In genomic region chr7:2970307-2970664, GRCh38 we compare ENCODE assay signal across 38 cellular contexts.
"Had no signal": no experiment of that assay in that cellular context is flagged by ENCODE, and none has a peak within 500 bp of the region (broad histone marks: within the 10 kb centered on the region; RNA-seq: fewer than 3 reads in every experiment).

No MANE protein-coding gene starts in this region.

- H3K9me3 Mint-ChIP-seq: activated T-helper 17 cell treated with anti-CD3 and anti-CD28 coated beads, Interleukin-2, amount 50 U/mL, for 72 hours had no signal

- H3K36me3 ChIP-seq: adrenal gland, brain microvascular endothelial cell, breast epithelium, WERI-Rb-1 had no signal

- H3K27ac ChIP-seq: adrenal gland, body of pancreas, brain microvascular endothelial cell, breast epithelium, WERI-Rb-1 had no signal

- DNase-seq: activated CD4-positive, alpha-beta memory T cell treated with anti-CD3 and anti-CD28 coated beads, Interleukin-2, amount 10 ng/mL, durations not matched to agents 7 days and 5 days; activated CD4-positive, alpha-beta T cell treated with anti-CD3 and anti-CD28 coated beads for 1 hour; activated CD4-positive, alpha-beta T cell treated with anti-CD3 and anti-CD28 coated beads for 36 hours; activated CD4-positive, alpha-beta T cell treated with anti-CD3 and anti-CD28 coated beads for 48 hours; activated CD4-positive, alpha-beta T cell treated with anti-CD3 and anti-CD28 coated beads, Interleukin-2, amount 10 ng/mL, durations not matched to agents 7 days and 5 days; activated CD4-positive, alpha-beta T cell treated with anti-CD3 and anti-CD28 coated beads, Interleukin-2, amount 50 U/mL, for 48 hours; activated CD4-positive, CD25-positive, alpha-beta regulatory T cell; activated CD8-positive, alpha-beta memory T cell treated with anti-CD3 and anti-CD28 coated beads, Interleukin-2, amount 10 ng/mL, durations not matched to agents 7 days and 5 days; activated CD8-positive, alpha-beta memory T cell treated with anti-CD3 and anti-CD28 coated beads, Interleukin-2, amount 50 U/mL, for 48 hours; activated effector memory CD4-positive, alpha-beta T cell treated with anti-CD3 and anti-CD28 coated beads, Interleukin-2, amount 50 U/mL, for 16 hours; activated gamma-delta T cell treated with Interleukin-2 at 50 U/mL for 16 hours; activated naive CD4-positive, alpha-beta T cell; activated naive CD4-positive, alpha-beta T cell treated with anti-CD3 and anti-CD28 coated beads, Interleukin-2, amount 50 U/mL, for 16 hours; activated naive CD8-positive, alpha-beta T cell treated with anti-CD3 and anti-CD28 coated beads for 36 hours; activated T-cell treated with anti-CD3 and anti-CD28 coated beads, Interleukin-2, amount 50 U/mL, for 4 hours; activated T-cell treated with anti-CD3 and anti-CD28 coated beads, Interleukin-2, amount 50 U/mL, for 72 hours; amniotic stem cell; aorta; body of pancreas; brain microvascular endothelial cell; central memory CD4-positive, alpha-beta T cell; T-helper 2 cell; T-helper 9 cell; WERI-Rb-1 had no signal

- H3K4me3 ChIP-seq: adrenal gland, body of pancreas, breast epithelium had no signal

- H3K27me3 Mint-ChIP-seq: activated CD4-positive, alpha-beta memory T cell treated with anti-CD3 and anti-CD28 coated beads, Interleukin-2, amount 10 ng/mL, durations not matched to agents 7 days and 5 days; activated CD4-positive, alpha-beta T cell treated with anti-CD3 and anti-CD28 coated beads for 36 hours; activated CD4-positive, alpha-beta T cell treated with anti-CD3 and anti-CD28 coated beads, Interleukin-2, amount 10 ng/mL, durations not matched to agents 7 days and 5 days; activated CD8-positive, alpha-beta memory T cell treated with anti-CD3 and anti-CD28 coated beads, Interleukin-2, amount 10 ng/mL, durations not matched to agents 7 days and 5 days; activated naive CD8-positive, alpha-beta T cell treated with anti-CD3 and anti-CD28 coated beads for 36 hours; activated T-helper 17 cell treated with anti-CD3 and anti-CD28 coated beads, Interleukin-2, amount 50 U/mL, for 72 hours had no signal

- H3K4me1 ChIP-seq: adrenal gland, body of pancreas, breast epithelium had no signal

- H3K4me1 Mint-ChIP-seq: WTC11 had no signal

- ATAC-seq: activated CD4-positive, alpha-beta T cell treated with anti-CD3 and anti-CD28 coated beads for 36 hours; activated CD4-positive, CD25-positive, alpha-beta regulatory T cell treated with anti-CD3 and anti-CD28 coated beads, Interleukin-2, amount 50 U/mL, for 24 hours; activated CD8-positive, alpha-beta memory T cell treated with anti-CD3 and anti-CD28 coated beads, Interleukin-2, amount 10 ng/mL, durations not matched to agents 7 days and 5 days; activated CD8-positive, alpha-beta T cell treated with anti-CD3 and anti-CD28 coated beads, Interleukin-2, amount 10 ng/mL, durations not matched to agents 7 days and 5 days; activated T-cell treated with anti-CD3 and anti-CD28 coated beads, Interleukin-2, amount 50 U/mL, for 4 hours; activated T-cell treated with anti-CD3 and anti-CD28 coated beads, Interleukin-2, amount 50 U/mL, for 72 hours; body of pancreas; WTC11 had no signal

- FAIRE-seq: astrocyte, colon, TTC549 had no signal

- H3K27me3 ChIP-seq: adrenal gland, body of pancreas, brain microvascular endothelial cell, breast epithelium had no signal

- H3K27ac Mint-ChIP-seq: activated CD4-positive, alpha-beta memory T cell treated with anti-CD3 and anti-CD28 coated beads, Interleukin-2, amount 10 ng/mL, durations not matched to agents 7 days and 5 days; activated CD4-positive, alpha-beta T cell treated with anti-CD3 and anti-CD28 coated beads for 36 hours; activated CD4-positive, alpha-beta T cell treated with anti-CD3 and anti-CD28 coated beads, Interleukin-2, amount 10 ng/mL, durations not matched to agents 7 days and 5 days; activated CD8-positive, alpha-beta memory T cell treated with anti-CD3 and anti-CD28 coated beads, Interleukin-2, amount 10 ng/mL, durations not matched to agents 7 days and 5 days; activated CD8-positive, alpha-beta T cell treated with anti-CD3 and anti-CD28 coated beads, Interleukin-2, amount 10 ng/mL, durations not matched to agents 7 days and 5 days; activated naive CD4-positive, alpha-beta T cell treated with anti-CD3 and anti-CD28 coated beads for 36 hours; activated naive CD4-positive, alpha-beta T cell treated with anti-CD3 and anti-CD28 coated beads, Interleukin-2, amount 50 U/mL, for 72 hours; activated naive CD8-positive, alpha-beta T cell treated with anti-CD3 and anti-CD28 coated beads for 36 hours; activated T-cell treated with anti-CD3 and anti-CD28 coated beads, Interleukin-2, amount 50 U/mL, for 72 hours; activated T-helper 1 cell treated with anti-CD3 and anti-CD28 coated beads, Interleukin-12 subunit alpha, Interleukin-12 subunit beta, Interleukin-2, Interleukin-4 antibody, amounts not matched to agents 30 ng/mL and 10 ng/mL and 1 ng/mL, durations not matched to agents 14 hours and 24 hours and 36 hours; activated T-helper 17 cell treated with anti-CD3 and anti-CD28 coated beads, Interleukin-2, amount 50 U/mL, for 72 hours; T-helper 1 cell treated with Interleukin-12 subunit alpha and Interleukin-12 subunit beta and Interleukin-4 antibody, amounts not matched to agents 30 μg/mL and 1 μg/mL, for 36 hours; T-helper 2 cell treated with Interferon-gamma antibody and Interleukin-4, amounts not matched to agents 5 μg/mL and 100 μg/mL, for 36 hours; WTC11 had no signal

- H3K4me3 Mint-ChIP-seq: activated CD4-positive, alpha-beta memory T cell treated with anti-CD3 and anti-CD28 coated beads, Interleukin-2, amount 10 ng/mL, durations not matched to agents 7 days and 5 days; activated CD4-positive, alpha-beta T cell treated with anti-CD3 and anti-CD28 coated beads for 36 hours; activated CD4-positive, alpha-beta T cell treated with anti-CD3 and anti-CD28 coated beads, Interleukin-2, amount 10 ng/mL, durations not matched to agents 7 days and 5 days; activated CD8-positive, alpha-beta memory T cell treated with anti-CD3 and anti-CD28 coated beads, Interleukin-2, amount 10 ng/mL, durations not matched to agents 7 days and 5 days; activated CD8-positive, alpha-beta T cell treated with anti-CD3 and anti-CD28 coated beads, Interleukin-2, amount 10 ng/mL, durations not matched to agents 7 days and 5 days; activated naive CD4-positive, alpha-beta T cell treated with anti-CD3 and anti-CD28 coated beads for 36 hours; activated naive CD8-positive, alpha-beta T cell treated with anti-CD3 and anti-CD28 coated beads for 36 hours; activated T-cell treated with anti-CD3 and anti-CD28 coated beads, Interleukin-2, amount 50 U/mL, for 4 hours; activated T-cell treated with anti-CD3 and anti-CD28 coated beads, Interleukin-2, amount 50 U/mL, for 72 hours; activated T-helper 1 cell treated with anti-CD3 and anti-CD28 coated beads, Interleukin-12 subunit alpha, Interleukin-12 subunit beta, Interleukin-2, Interleukin-4 antibody, amounts not matched to agents 30 ng/mL and 10 ng/mL and 1 ng/mL, durations not matched to agents 14 hours and 24 hours and 36 hours; activated T-helper 17 cell treated with anti-CD3 and anti-CD28 coated beads, Interleukin-2, amount 50 U/mL, for 72 hours; T-helper 1 cell treated with Interleukin-12 subunit alpha and Interleukin-12 subunit beta and Interleukin-4 antibody, amounts not matched to agents 30 μg/mL and 1 μg/mL, for 36 hours; T-helper 2 cell treated with Interferon-gamma antibody and Interleukin-4, amounts not matched to agents 5 μg/mL and 100 μg/mL, for 36 hours; WTC11 had no signal
